Comparison of ENCODE assay signal across 17 cellular contexts in the genomic region with DNA sequence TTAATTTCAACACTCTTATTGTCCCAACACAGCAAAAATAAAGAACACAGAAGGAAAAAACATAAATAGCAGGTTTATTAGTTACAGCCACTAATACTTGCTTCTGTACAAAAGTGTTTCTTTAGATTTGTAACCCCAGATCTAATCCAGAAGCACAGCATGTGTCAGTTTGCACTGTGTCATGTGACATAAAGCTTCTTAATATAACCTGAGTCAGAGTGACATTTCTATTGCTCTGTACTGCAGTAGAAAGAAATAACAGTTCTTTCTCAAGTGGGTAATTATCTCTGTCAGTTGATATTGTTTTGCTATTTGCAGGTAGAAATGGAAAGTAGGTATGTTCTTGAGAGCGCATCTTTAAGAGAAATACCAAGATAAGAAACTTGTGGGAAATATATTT.
A peak's percentile ranks its signal among the peaks of the same experiment; 100 is the strongest.
DNase-seq lines count a peak whose midpoint lies in the region; ATAC-seq and TF ChIP-seq lines count a peak whose summit lies in the region.
"Had no signal": no experiment of that assay in that cellular context is flagged by ENCODE, and none has a peak within 500 bp of the region (broad histone marks: within the 10 kb centered on the region; RNA-seq: fewer than 3 reads in every experiment).

No MANE protein-coding gene starts in this region.

- H3K9me3 Mint-ChIP-seq in Calu3 (ENCODE audit: low read depth, unreplicated experiment) = peaks cover 2% of the 10 kb centered on the region
- H3K9me3 Mint-ChIP-seq: T-helper 2 cell treated with Interferon-gamma antibody and Interleukin-4, amounts not matched to agents 5 μg/mL and 100 μg/mL, for 36 hours had no signal

- no peak for DNase-seq in left ventricle myocardium superior
- DNase-seq in right atrium auricular region (ENCODE audit: low spot score) = no peak
- DNase-seq in NCI-H146 (lab: John Stamatoyannopoulos, UW) = peak; percentile 42
- peak; percentile 31 for DNase-seq in NCI-H748 treated with DMSO at 0.1 percent for 48 hours (lab: John Stamatoyannopoulos, UW)
- DNase-seq in activated CD8-positive, alpha-beta memory T cell treated with anti-CD3 and anti-CD28 coated beads, Interleukin-2, amount 50 U/mL, for 48 hours = no peak
- no peak for DNase-seq in breast epithelium (ENCODE audit: low spot score in 2 of 2)
- DNase-seq in Calu3 = no peak
- DNase-seq: ACHN; C1 segment of cervical spinal cord; CD8-positive, alpha-beta memory T cell; MM.1S; NCI-H1092; NCI-H2029; NCI-H510A treated with DMSO at 0.1 percent for 48 hours; Peyer's patch had no signal

- H3K4me3 Mint-ChIP-seq in Calu3 (ENCODE audit: low read depth, unreplicated experiment) = no peak overlapping the region
- H3K4me3 Mint-ChIP-seq: CD8-positive, alpha-beta memory T cell; T-helper 2 cell treated with Interferon-gamma antibody and Interleukin-4, amounts not matched to agents 5 μg/mL and 100 μg/mL, for 36 hours had no signal

- H3K4me3 ChIP-seq in right atrium auricular region = no peak overlapping the region
- no peak overlapping the region for H3K4me3 ChIP-seq in breast epithelium
- H3K4me3 ChIP-seq: Peyer's patch, SK-N-MC had no signal

- H3K27ac ChIP-seq in right atrium auricular region (no peak overlapping the region), breast epithelium (no peak overlapping the region)
- H3K27ac ChIP-seq: Peyer's patch, SK-N-MC had no signal

- H3K9me3 ChIP-seq in right atrium auricular region (no peaks in the 10 kb centered on the region), breast epithelium (no peaks in the 10 kb centered on the region)
- H3K9me3 ChIP-seq: Peyer's patch had no signal

- H3K27me3 ChIP-seq in right atrium auricular region (no peaks in the 10 kb centered on the region), breast epithelium (peaks cover 0 to 22% of the 10 kb centered on the region in 2 donors)
- H3K27me3 ChIP-seq: Peyer's patch had no signal

- no peaks in the 10 kb centered on the region for H3K27me3 Mint-ChIP-seq in Calu3 (ENCODE audit: unreplicated experiment)
- H3K27me3 Mint-ChIP-seq: CD8-positive, alpha-beta memory T cell had no signal

- CTCF ChIA-PET in Calu3 (lab: Charles Lee) = no interaction called here

- no peak for TF ChIP-seq CTCF in right atrium auricular region (IDR thresholded peaks at IDR 0.05)
- no peak for TF ChIP-seq CTCF in breast epithelium (IDR thresholded peaks at IDR 0.05)
- no peak for TF ChIP-seq CTCF in Calu3 (IDR thresholded peaks at IDR 0.05; ENCODE audit: unreplicated experiment)

- H3K36me3 Mint-ChIP-seq in Calu3 (ENCODE audit: insufficient read depth, unreplicated experiment) = no peaks in the 10 kb centered on the region
- H3K36me3 Mint-ChIP-seq: CD8-positive, alpha-beta memory T cell had no signal

- no peaks in the 10 kb centered on the region for H3K4me1 ChIP-seq in right atrium auricular region
- no peaks in the 10 kb centered on the region for H3K4me1 ChIP-seq in breast epithelium
- H3K4me1 ChIP-seq: Peyer's patch had no signal

- H3K4me1 Mint-ChIP-seq in Calu3 (ENCODE audit: low read depth, unreplicated experiment) = no peaks in the 10 kb centered on the region
- H3K4me1 Mint-ChIP-seq: CD8-positive, alpha-beta memory T cell had no signal

- BruUV-seq in Calu3 (replicated peaks; lab: Mats Ljungman, UMichigan) = no TSS peak

- no peaks in the 10 kb centered on the region for H3K36me3 ChIP-seq in right atrium auricular region
- H3K36me3 ChIP-seq in breast epithelium = no peaks in the 10 kb centered on the region
- H3K36me3 ChIP-seq: Peyer's patch had no signal

- peak; percentile 39 for ATAC-seq in left ventricle myocardium superior

- no peak overlapping the region for H3K27ac Mint-ChIP-seq in Calu3 (ENCODE audit: unreplicated experiment)
- H3K27ac Mint-ChIP-seq: CD8-positive, alpha-beta memory T cell; T-helper 2 cell treated with Interferon-gamma antibody and Interleukin-4, amounts not matched to agents 5 μg/mL and 100 μg/mL, for 36 hours had no signal

- TF ChIP-seq POLR2A in breast epithelium (IDR thresholded peaks at IDR 0.05) = no peak

- intact Hi-C loops in left ventricle myocardium superior (cut with micrococcal nuclease) = no loop called here
- intact Hi-C loops in breast epithelium (cut with DNase I; ENCODE audit: low total_unique reads) = no loop called here
- intact Hi-C loops in Calu3 (cut with micrococcal nuclease; ENCODE audit: unreplicated experiment) = no loop called here

Comparison
In these comparisons a context has a peak if more than half of its experiments do, and no peak if none do; other contexts are left out.
1. DNase-seq: peak in NCI-H146 (single experiment) and NCI-H748 treated with DMSO at 0.1 percent for 48 hours (single experiment); none in left ventricle myocardium superior (single experiment), right atrium auricular region (single experiment), activated CD8-positive, alpha-beta memory T cell treated with anti-CD3 and anti-CD28 coated beads, Interleukin-2, amount 50 U/mL, for 48 hours (single experiment), breast epithelium (0 of 2) and Calu3 (single experiment).